ENCODE assay signal across 8 cellular contexts in genomic region chr3:171168086-171168485, GRCh38.
DNase-seq lines count a peak whose midpoint lies in the region; ATAC-seq and TF ChIP-seq lines count a peak whose summit lies in the region.

No MANE protein-coding gene starts in this region.

- in situ Hi-C loops in Caki2 (cut with HindIII; ENCODE audit: low pct_unique_long_range_greater_than_20kb, low sequenced_read_pairs) (loop anchor here (5.0 kb wide), 2 partner anchors 106 to 206 kb away; no protein-coding TSS in a partner anchor), brain microvascular endothelial cell (cut with HindIII; ENCODE audit: low pct_ligation_motif_present, low sequenced_read_pairs) (no loop called here)

- peak; percentile 49; the same call in 1 of the 2 replicates for TF ChIP-seq RAD21 in Ishikawa (IDR thresholded peaks at IDR 0.05; ENCODE audit: low read depth)

- no peak overlapping the region for H3K4me3 ChIP-seq in brain microvascular endothelial cell (ENCODE audit: low read depth, low read length)

- H3K27me3 ChIP-seq in brain microvascular endothelial cell (replicated peaks) = no peaks in the 10 kb centered on the region

- H3K36me3 ChIP-seq in brain microvascular endothelial cell (replicated peaks) = peaks cover 15% of the 10 kb centered on the region

- TF ChIP-seq EP300 in Ishikawa (IDR thresholded peaks at IDR 0.05; ENCODE audit: borderline replicate concordance) = no peak

- ATAC-seq in left lobe of liver (peak; percentile 98), GM21526 (IDR thresholded peaks at IDR 0.05; ENCODE audit: low FRiP score, unreplicated experiment) (no peak)

- H3K27ac ChIP-seq in brain microvascular endothelial cell = no peak overlapping the region

- peak; percentile 69 for TF ChIP-seq CTCF in brain microvascular endothelial cell (IDR thresholded peaks at IDR 0.05; ENCODE audit: low read depth, low read length, missing control alignments)

- DNase-seq in Caki2 (ENCODE audit: low read depth) = peak; percentile 98
- peak; percentile 10 for DNase-seq in brain microvascular endothelial cell
- peak; percentile 63 for DNase-seq in left lobe of liver (ENCODE audit: low spot score)
- no peak for DNase-seq in NCI-H69 (lab: John Stamatoyannopoulos, UW)
- no peak for DNase-seq in NCI-H1694 treated with DMSO at 0.1 percent for 48 hours (lab: John Stamatoyannopoulos, UW)
- DNase-seq in NCI-H1436 treated with DMSO at 0.1 percent for 48 hours (lab: John Stamatoyannopoulos, UW) = no peak

TF ChIP-seq in Ishikawa, 13 proteins besides CTCF, POLR2A, EP300 and RAD21:
- no peak for TF ChIP-seq TEAD4 (IDR thresholded peaks at IDR 0.05)
- no peak for TF ChIP-seq USF1 (IDR thresholded peaks at IDR 0.05)
- no peak for TF ChIP-seq YY1 (IDR thresholded peaks at IDR 0.05; ENCODE audit: low read depth)
- TF ChIP-seq REST (IDR thresholded peaks at IDR 0.05; ENCODE audit: low read depth) = no peak
- TF ChIP-seq MAX (IDR thresholded peaks at IDR 0.05) = no peak
- no peak for TF ChIP-seq EGR1 (IDR thresholded peaks at IDR 0.05)

Comparison
In these comparisons a context has a peak if more than half of its experiments do, and no peak if none do; other contexts are left out.
1. DNase-seq: peak in Caki2 (single experiment), brain microvascular endothelial cell (single experiment) and left lobe of liver (single experiment); none in NCI-H69 (single experiment), NCI-H1694 treated with DMSO at 0.1 percent for 48 hours (single experiment) and NCI-H1436 treated with DMSO at 0.1 percent for 48 hours (single experiment).